In the genomic region with DNA sequence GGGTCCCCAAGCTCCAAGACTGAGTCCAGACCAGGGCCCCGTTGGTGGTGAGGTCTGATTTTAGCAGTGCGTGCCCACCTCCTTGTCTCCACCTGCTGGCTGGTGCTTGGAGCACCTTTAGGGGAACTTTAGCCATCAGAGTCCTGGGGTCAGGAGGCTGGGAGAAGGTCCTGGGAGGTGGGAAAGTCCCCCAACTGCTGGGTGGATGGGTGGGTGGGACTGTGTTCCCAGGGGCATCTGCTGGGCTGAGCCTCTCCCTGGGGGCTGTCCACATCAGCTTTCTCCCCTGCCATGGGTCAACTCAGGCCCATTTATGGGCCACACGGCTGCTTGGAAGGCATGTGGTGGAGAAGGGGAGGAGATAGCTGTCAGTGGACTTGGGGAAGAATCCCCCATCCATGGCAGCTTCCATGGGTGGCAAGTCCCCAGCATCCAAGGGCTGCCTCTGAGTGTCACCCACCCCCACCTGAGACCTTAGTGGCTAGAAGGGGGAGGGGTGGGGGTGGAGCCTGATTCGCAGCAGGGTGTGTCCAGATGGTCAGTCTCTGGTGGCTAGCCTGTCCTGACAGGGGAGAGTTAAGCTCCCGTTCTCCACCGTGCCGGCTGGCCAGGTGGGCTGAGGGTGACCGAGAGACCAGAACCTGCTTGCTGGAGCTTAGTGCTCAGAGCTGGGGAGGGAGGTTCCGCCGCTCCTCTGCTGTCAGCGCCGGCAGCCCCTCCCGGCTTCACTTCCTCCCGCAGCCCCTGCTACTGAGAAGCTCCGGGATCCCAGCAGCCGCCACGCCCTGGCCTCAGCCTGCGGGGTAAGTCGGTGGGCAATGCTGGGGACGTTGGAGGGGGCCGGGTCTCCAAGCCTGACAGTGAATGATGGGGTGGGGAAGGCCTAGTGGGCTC, we compare ENCODE assay signal across 8 cellular contexts. TPM values are rescaled to one million over a fixed set of nuclear protein-coding genes. Genes with fewer than 3 reads are reported as not detected.
DNase-seq lines count a peak whose midpoint lies in the region; ATAC-seq and TF ChIP-seq lines count a peak whose summit lies in the region.

Gene TRPV2 (plus strand): TSS at position 541 of the 894 bp plus-strand sequence. CDS start 2,098 bp downstream, outside the sequence.

- ATAC-seq in HG02870 (IDR thresholded peaks at IDR 0.05; ENCODE audit: unreplicated experiment) (peak; percentile 42), memory B cell (ENCODE audit: low read depth) (peak; percentile 57), HG03039 (IDR thresholded peaks at IDR 0.05; ENCODE audit: unreplicated experiment) (no peak)

- H3K27ac ChIP-seq in SU-DHL-6 (ENCODE audit: low read depth, low read length), result no peak within 1 kb of the TSS
- H3K27ac ChIP-seq in caudate nucleus (ENCODE audit: low read depth, low read length), result peak within 1 kb of the TSS; percentile 62

- H3K27ac Mint-ChIP-seq in memory B cell, result peak within 1 kb of the TSS; percentile 92

- peak within 1 kb of the TSS; percentile 92 for H3K4me3 ChIP-seq in GM12864 (ENCODE audit: low read depth, low read length)
- H3K4me3 ChIP-seq in SU-DHL-6 (ENCODE audit: insufficient read depth, low read length, poor library complexity, severe bottlenecking), result no peak within 1 kb of the TSS

- peaks cover 28% of the 10 kb centered on the region for H3K4me1 Mint-ChIP-seq in memory B cell

- peaks cover 8% of the 10 kb centered on the region for H3K36me3 Mint-ChIP-seq in memory B cell

- H3K79me2 ChIP-seq in SU-DHL-6 (ENCODE audit: insufficient read depth, low read length), result no peaks in the 10 kb centered on the region

- peak within 1 kb of the TSS; percentile 90 for H3K4me3 Mint-ChIP-seq in memory B cell

- no peaks in the 10 kb centered on the region for H4K20me1 ChIP-seq in SU-DHL-6 (ENCODE audit: low read depth, low read length)

- H3K27me3 ChIP-seq in SU-DHL-6 (ENCODE audit: low read length), result no peaks in the 10 kb centered on the region

- H3F3A ChIP-seq in SU-DHL-6 (ENCODE audit: insufficient read depth), result no peaks in the 10 kb centered on the region

- peak; percentile 93 for TF ChIP-seq CTCF in GM12864 (IDR thresholded peaks at IDR 0.05; ENCODE audit: low read depth, low read length, missing control alignments)
- peak; percentile 65 for TF ChIP-seq CTCF in SU-DHL-6 (IDR thresholded peaks at IDR 0.05; ENCODE audit: insufficient read depth, low read length, poor library complexity, severe bottlenecking)
- no peak for TF ChIP-seq CTCF in subcutaneous adipose tissue (IDR thresholded peaks at IDR 0.05; ENCODE audit: low read depth)

- H2AFZ ChIP-seq in SU-DHL-6 (ENCODE audit: low read depth, low read length, severe bottlenecking), result peak within 1 kb of the TSS; percentile 43

- no peaks in the 10 kb centered on the region for H3K9me3 ChIP-seq in SU-DHL-6 (ENCODE audit: insufficient read depth, low read length)

- H3K36me3 ChIP-seq in SU-DHL-6 (ENCODE audit: low read length), result no peaks in the 10 kb centered on the region

- H3K9me2 ChIP-seq in SU-DHL-6 (replicated peaks; ENCODE audit: insufficient read depth, low read length), result no peaks in the 10 kb centered on the region

- H3K4me2 ChIP-seq in SU-DHL-6 (ENCODE audit: low read depth, low read length, poor library complexity, severe bottlenecking), result no peak within 1 kb of the TSS

- H3K27me3 Mint-ChIP-seq in memory B cell, result no peaks in the 10 kb centered on the region

- no peaks in the 10 kb centered on the region for H3K9me3 Mint-ChIP-seq in memory B cell

- no peak for DNase-seq in GM12864 (ENCODE audit: low read depth)
- no peak for DNase-seq in caudate nucleus (lab: John Stamatoyannopoulos, UW)
- DNase-seq in memory B cell (ENCODE audit: low spot score in 2 of 2), result peak; percentile 49 to 57
- no peak for DNase-seq in amygdala (lab: John Stamatoyannopoulos, UW)

- peak within 1 kb of the TSS; percentile 7; the same call in 1 of the 2 replicates for H3K9ac ChIP-seq in SU-DHL-6 (ENCODE audit: low read length)

RNA-seq across cellular contexts. Expression of gene TRPV2, which starts in this region (rescaled TPM):
- 10 to 100 TPM in 3 of 4 donors, 1 to 10 TPM in 1; 7.8 to 66.1 (median 17.0) TPM for total RNA-seq in subcutaneous adipose tissue

Comparison
In these comparisons a context has a peak if more than half of its experiments do, and no peak if none do; other contexts are left out.
1. DNase-seq: peak in memory B cell (2 of 2); none in GM12864 (single experiment), caudate nucleus (0 of 61) and amygdala (0 of 56).